Comparison of ENCODE assay signal across 15 cellular contexts in the genomic region with DNA sequence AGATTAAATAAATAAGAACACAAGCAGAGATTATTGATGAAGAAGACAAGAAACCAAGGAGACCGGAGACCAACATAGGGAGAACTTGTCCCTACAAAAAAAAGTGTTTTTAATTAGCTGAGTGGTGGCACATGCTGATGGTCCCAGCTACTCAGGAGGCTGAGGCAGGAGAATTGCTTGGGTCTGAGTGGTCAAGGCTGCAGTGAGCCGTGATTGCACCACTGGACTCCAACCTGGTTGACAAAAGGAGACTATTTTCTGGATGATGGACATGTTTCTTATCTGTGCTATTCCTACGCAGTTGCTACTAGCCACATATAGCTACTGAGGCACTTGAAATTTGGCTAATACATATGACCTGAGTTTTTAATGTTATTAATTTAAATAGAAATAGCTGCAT. TPM values are rescaled to one million over a fixed set of nuclear protein-coding genes. Genes with fewer than 3 reads are reported as not detected.
DNase-seq lines count a peak whose midpoint lies in the region; ATAC-seq, FAIRE-seq and TF ChIP-seq lines count a peak whose summit lies in the region.
"Had no signal": no experiment of that assay in that cellular context is flagged by ENCODE, and none has a peak within 500 bp of the region (broad histone marks: within the 10 kb centered on the region; RNA-seq: fewer than 3 reads in every experiment).

No MANE protein-coding gene starts in this region.

- no peaks in the 10 kb centered on the region for H3K27me3 ChIP-seq in BLaER1
- H3K27me3 ChIP-seq in BLaER1 treated with 17β-estradiol and CSF1 and Interleukin-3, amounts not matched to agents 10 nM and 100 nM, result no peaks in the 10 kb centered on the region
- no peaks in the 10 kb centered on the region for H3K27me3 ChIP-seq in GM12878 (replicated peaks in 1 of 2; ENCODE audit: control insufficient read depth in 2 of 2, insufficient read depth in 2 of 2, low read length in 1 of 2)
- H3K27me3 ChIP-seq: BE2C had no signal

- in situ Hi-C loops in GM12878 (cut with MboI), result no loop called here

- SMC1A ChIA-PET in GM12878 (lab: Charles Lee; ENCODE audit: uncharacterized antibody, unreplicated experiment), result interaction anchor here (1.2 to 2.8 kb wide), 5 partner anchors 9 to 40 kb away, joined by 3 to 14 read pairs (median 5); a partner anchor contains a TSS

- H3K27ac ChIP-seq in BLaER1 (no peak overlapping the region), GM12878 (ENCODE audit: control insufficient read depth, insufficient read depth) (no peak overlapping the region; the same call in 1 of the 2 replicates)
- no peak overlapping the region for H3K27ac ChIP-seq in BLaER1 treated with 17β-estradiol and CSF1 and Interleukin-3, amounts not matched to agents 10 nM and 100 nM
- H3K27ac ChIP-seq: A549, GM23248, HL-60 had no signal

- H3K4me3 ChIP-seq in BLaER1, result no peak overlapping the region
- H3K4me3 ChIP-seq in BLaER1 treated with 17β-estradiol and CSF1 and Interleukin-3, amounts not matched to agents 10 nM and 100 nM, result no peak overlapping the region
- no peak overlapping the region for H3K4me3 ChIP-seq in GM12878
- H3K4me3 ChIP-seq: A549, GM23248 had no signal

- CTCF ChIA-PET in GM12878 (lab: Yijun Ruan, JAX), result interaction anchor here (0.8 to 1.2 kb wide), 4 partner anchors 9 to 120 kb away, joined by 3 to 8 read pairs (median 3); no protein-coding TSS in a partner anchor

- no peak for TF ChIP-seq RAD21 in GM12878 (IDR thresholded peaks at IDR 0.05; ENCODE audit: insufficient read depth, low read depth, low read length)

- TF ChIP-seq CTCF in GM12878 (IDR thresholded peaks at IDR 0.05 in 2 of 3, conservative IDR thresholded peaks at IDR 0.05 in 1 of 3; ENCODE audit: control insufficient read depth in 2 of 3, extremely low read depth in 1 of 3, insufficient read depth in 1 of 3, low read depth in 3 of 3, low read length in 3 of 3), result no peak

- peaks cover 33% of the 10 kb centered on the region for H3K79me2 ChIP-seq in GM12878 (ENCODE audit: control insufficient read depth, insufficient read depth, low read length)

- no peak for TF ChIP-seq EP300 in GM12878 (IDR thresholded peaks at IDR 0.05; ENCODE audit: borderline replicate concordance in 1 of 2, control insufficient read depth in 1 of 2, low read depth in 2 of 2, low read length in 2 of 2)

- POLR2A ChIA-PET in GM12878 (lab: Charles Lee), result interaction anchor here (1.0 kb wide), 1 partner anchor 18 kb away, joined by 3 read pairs; a partner anchor contains a TSS

- H3K9ac ChIP-seq in BLaER1, result no peak overlapping the region
- no peak overlapping the region for H3K9ac ChIP-seq in BLaER1 treated with 17β-estradiol and CSF1 and Interleukin-3, amounts not matched to agents 10 nM and 100 nM
- H3K9ac ChIP-seq in GM12878 (ENCODE audit: control insufficient read depth, insufficient read depth, low read length), result no peak overlapping the region
- H3K9ac ChIP-seq: GM23248 had no signal

- peaks cover 37% of the 10 kb centered on the region for H3K4me1 Mint-ChIP-seq in stimulated activated effector memory CD8-positive, alpha-beta T cell treated with anti-CD3 and anti-CD28 coated beads, Interleukin-12 subunit alpha, Interleukin-12 subunit beta, amount 100 ng/mL, for 72 hours

- FAIRE-seq in GM12878 (lab: Jason Lieb, UNC) (no peak), frontal cortex (lab: Jason Lieb, UNC) (no peak)
- FAIRE-seq: A549, GM18507, H54 had no signal

- peaks cover 56% of the 10 kb centered on the region for H3K36me3 Mint-ChIP-seq in stimulated activated effector memory CD8-positive, alpha-beta T cell treated with anti-CD3 and anti-CD28 coated beads, Interleukin-12 subunit alpha, Interleukin-12 subunit beta, amount 100 ng/mL, for 72 hours

- 81% methylated on average over 3 of the region's 3 CpGs for WGBS in GM12878 (ENCODE audit: insufficient coverage, insufficient replicate concordance, low lambda C conversion rate, missing lambda C conversion rate)

- no peak overlapping the region for H3K4me3 Mint-ChIP-seq in stimulated activated effector memory CD8-positive, alpha-beta T cell treated with anti-CD3 and anti-CD28 coated beads, Interleukin-12 subunit alpha, Interleukin-12 subunit beta, amount 100 ng/mL, for 72 hours

- H4K20me1 ChIP-seq in BLaER1, result peaks cover 86% of the 10 kb centered on the region
- peaks cover 6 to 76% (median 41%) of the 10 kb centered on the region in 11 experiments; a peak in 17 of 22 replicates for H4K20me1 ChIP-seq in BLaER1 treated with 17β-estradiol and CSF1 and Interleukin-3, amounts not matched to agents 10 nM and 100 nM
- no peaks in the 10 kb centered on the region; the same call in 1 of the 2 replicates for H4K20me1 ChIP-seq in GM12878 (ENCODE audit: control insufficient read depth, insufficient read depth)

- DNase-seq in GM12878 (ENCODE audit: low read depth, low spot score), result no peak
- DNase-seq in stimulated activated effector memory CD8-positive, alpha-beta T cell treated with anti-CD3 and anti-CD28 coated beads, Interleukin-12 subunit alpha, Interleukin-12 subunit beta, amount 100 ng/mL, for 72 hours (ENCODE audit: low spot score in 2 of 2), result no peak
- DNase-seq in NCI-H1930 (lab: John Stamatoyannopoulos, UW), result no peak
- no peak for DNase-seq in frontal cortex (ENCODE audit: low spot score in 2 of 2)
- DNase-seq: BE2C, Calu3, DMS 273 treated with DMSO at 0.1 percent for 48 hours, GM23248 had no signal

- H3K36me3 ChIP-seq in BLaER1 (peaks cover 64% of the 10 kb centered on the region), GM12878 (ENCODE audit: control insufficient read depth in 2 of 2, insufficient read depth in 2 of 2, low read length in 1 of 2) (peaks cover 3 to 9% of the 10 kb centered on the region in 2 experiments; a peak in 3 of 4 replicates)
- peaks cover 47 to 83% (median 58%) of the 10 kb centered on the region in 11 experiments for H3K36me3 ChIP-seq in BLaER1 treated with 17β-estradiol and CSF1 and Interleukin-3, amounts not matched to agents 10 nM and 100 nM

- H3K9me3 ChIP-seq in BLaER1, result no peaks in the 10 kb centered on the region
- no peaks in the 10 kb centered on the region for H3K9me3 ChIP-seq in BLaER1 treated with 17β-estradiol and CSF1 and Interleukin-3, amounts not matched to agents 10 nM and 100 nM (replicated peaks in 1 of 11)
- H3K9me3 ChIP-seq in GM12878 (replicated peaks; ENCODE audit: control insufficient read depth, insufficient read depth, low read length), result no peaks in the 10 kb centered on the region
- H3K9me3 ChIP-seq: A549, BE2C had no signal

- H2AFZ ChIP-seq in GM12878 (ENCODE audit: control insufficient read depth, low read depth, low read length), result no peak overlapping the region
- H2AFZ ChIP-seq: GM23248 had no signal

- H3K27ac Mint-ChIP-seq in stimulated activated effector memory CD8-positive, alpha-beta T cell treated with anti-CD3 and anti-CD28 coated beads, Interleukin-12 subunit alpha, Interleukin-12 subunit beta, amount 100 ng/mL, for 72 hours, result peak overlapping the region; percentile 40

- intact Hi-C loops in GM12878 (cut with micrococcal nuclease; ENCODE audit: unreplicated experiment), result loop anchor here (5.0 kb wide), 1 partner anchor 1803 kb away; a partner anchor contains a TSS

- peak; percentile 19; the same call in 2 of the 3 replicates for ATAC-seq in GM12878
- ATAC-seq in stimulated activated effector memory CD8-positive, alpha-beta T cell treated with anti-CD3 and anti-CD28 coated beads, Interleukin-12 subunit alpha, Interleukin-12 subunit beta, amount 100 ng/mL, for 72 hours, result no peak
- ATAC-seq: A549, HCT116 had no signal

- RAD21 ChIA-PET in GM12878 (lab: Charles Lee; ENCODE audit: unreplicated experiment), result no interaction called here

- H3K4me2 ChIP-seq in BLaER1 (peak overlapping the region; percentile 46; the same call in 1 of the 2 replicates), GM12878 (ENCODE audit: control insufficient read depth, insufficient read depth) (peak overlapping the region; percentile 68)
- peak overlapping the region in 6 of 11 experiments; percentile 15 to 58 (median 38); a peak in 7 of 22 replicates for H3K4me2 ChIP-seq in BLaER1 treated with 17β-estradiol and CSF1 and Interleukin-3, amounts not matched to agents 10 nM and 100 nM
- H3K4me2 ChIP-seq: A549 had no signal

- H3K4me1 ChIP-seq in BLaER1 (peaks cover 17% of the 10 kb centered on the region), GM12878 (ENCODE audit: control insufficient read depth, insufficient read depth, low read length) (peaks cover 29% of the 10 kb centered on the region)
- peaks cover 0 to 19% (median 13%) of the 10 kb centered on the region in 10 experiments; a peak in 16 of 20 replicates for H3K4me1 ChIP-seq in BLaER1 treated with 17β-estradiol and CSF1 and Interleukin-3, amounts not matched to agents 10 nM and 100 nM
- H3K4me1 ChIP-seq: BE2C had no signal

- no peak for TF ChIP-seq POLR2A in GM12878 (IDR thresholded peaks at IDR 0.05; ENCODE audit: low read depth, low read length)

- no peaks in the 10 kb centered on the region for H3K9me3 Mint-ChIP-seq in stimulated activated effector memory CD8-positive, alpha-beta T cell treated with anti-CD3 and anti-CD28 coated beads, Interleukin-12 subunit alpha, Interleukin-12 subunit beta, amount 100 ng/mL, for 72 hours

- no TSS peak for BruUV-seq in GM12878 (replicated peaks; lab: Mats Ljungman, UMichigan)

RNA-seq across cellular contexts. Expression of a gene that starts 9.7 kb away (rescaled TPM):
- 29.0 and 30.8 TPM in 2 replicates for total RNA-seq in GM12878 (2013; cell fraction: nucleolus; rRNA removed)
- total RNA-seq in GM12878 (2014; rRNA removed) (5.3 TPM in 2 replicates), GM12878 (2014; rRNA removed; fragmentation: Illumina TruSeq; extraction: Trizol) (6.5 and 7.3 TPM in 2 replicates), GM12878 (2021) (13.7 and 16.1 TPM in 2 replicates), frontal cortex (9.8 TPM)
- polyA plus RNA-seq in GM12878 (2011; ENCODE audit: low read depth), result 6.4 TPM
- polyA plus RNA-seq in GM12878 (2011; rRNA removed) (12.5 and 15.6 TPM in 2 replicates), GM12878 (2014; fragmentation: Illumina TruSeq; extraction: Trizol) (15.6 and 18.6 TPM in 2 replicates), GM12878 (2014; fragmentation: Nextera tagmentation; extraction: Ambion mirVana) (10 to 100 TPM in 1 of 2 experiments, 1 to 10 TPM in 1; 6.8 to 11.2 TPM), GM12878 (2014; rRNA removed) (7.4 and 11.2 TPM in 2 replicates), GM12878 (2016; fragmentation: Nextera tagmentation; extraction: Ambion mirVana) (10 to 100 TPM; 20.5 to 23.2 TPM)
- 7.4 and 8.0 TPM in 2 replicates for polyA plus RNA-seq in GM12878 (2011; cell fraction: cytosol; rRNA removed)
- 9.7 and 11.9 TPM in 2 replicates for polyA plus RNA-seq in GM12878 (2011; cell fraction: nucleus; rRNA removed)
- polyA plus RNA-seq in GM12878 (2012), result 11.1 and 12.6 TPM in 2 replicates
- polyA minus RNA-seq in GM12878 (2011; rRNA and poly(A)+ RNA removed), result 10.8 and 11.6 TPM in 2 replicates
- polyA minus RNA-seq in GM12878 (2011; cell fraction: cytosol; rRNA and poly(A)+ RNA removed), result 3.7 and 5.5 TPM in 2 replicates
- 7.1 and 8.8 TPM in 2 replicates for polyA minus RNA-seq in GM12878 (2011; cell fraction: nucleus; rRNA and poly(A)+ RNA removed)

RNA-seq across cellular contexts. Expression of a gene that starts 9.9 kb away (rescaled TPM):
- 40.5 and 42.0 TPM in 2 replicates for total RNA-seq in GM12878 (2013; cell fraction: nucleolus; rRNA removed)
- 10.8 and 13.5 TPM in 2 replicates for total RNA-seq in GM12878 (2014; rRNA removed)
- 12.1 and 12.2 TPM in 2 replicates for total RNA-seq in GM12878 (2014; rRNA removed; fragmentation: Illumina TruSeq; extraction: Trizol)
- total RNA-seq in GM12878 (2021), result 23.5 and 24.0 TPM in 2 replicates
- polyA plus RNA-seq in GM12878 (2011; ENCODE audit: low read depth), result 8.2 TPM
- polyA plus RNA-seq in GM12878 (2011; rRNA removed), result 18.8 and 33.7 TPM in 2 replicates
- 6.2 and 8.5 TPM in 2 replicates for polyA plus RNA-seq in GM12878 (2011; cell fraction: cytosol; rRNA removed)
- polyA plus RNA-seq in GM12878 (2011; cell fraction: nucleus; rRNA removed), result 15.8 and 20.6 TPM in 2 replicates
- 10.3 and 12.9 TPM in 2 replicates for polyA plus RNA-seq in GM12878 (2012)
- polyA plus RNA-seq in GM12878 (2014; fragmentation: Illumina TruSeq; extraction: Trizol), result 18.9 and 25.9 TPM in 2 replicates
- polyA plus RNA-seq in GM12878 (2014; fragmentation: Nextera tagmentation; extraction: Ambion mirVana), result 10 to 100 TPM; 10.9 to 11.3 TPM
- polyA plus RNA-seq in GM12878 (2014; rRNA removed), result 10.8 and 14.1 TPM in 2 replicates
- polyA plus RNA-seq in GM12878 (2016; fragmentation: Nextera tagmentation; extraction: Ambion mirVana), result 10 to 100 TPM; 15.9 to 17.4 TPM
- 5.4 and 11.3 TPM in 2 replicates for polyA minus RNA-seq in GM12878 (2011; rRNA and poly(A)+ RNA removed)
- polyA minus RNA-seq in GM12878 (2011; cell fraction: cytosol; rRNA and poly(A)+ RNA removed), result 3.2 and 3.7 TPM in 2 replicates
- 5.6 and 6.2 TPM in 2 replicates for polyA minus RNA-seq in GM12878 (2011; cell fraction: nucleus; rRNA and poly(A)+ RNA removed)
- 14.3 TPM for total RNA-seq in frontal cortex

RNA-seq across cellular contexts. Expression of a gene that starts 18.7 kb away (rescaled TPM):
- 14.2 and 14.5 TPM in 2 replicates for total RNA-seq in GM12878 (2013; cell fraction: nucleolus; rRNA removed)
- total RNA-seq in GM12878 (2014; rRNA removed), result 2.3 TPM in 2 replicates
- 3.2 TPM in 2 replicates for total RNA-seq in GM12878 (2014; rRNA removed; fragmentation: Illumina TruSeq; extraction: Trizol)
- total RNA-seq in GM12878 (2021), result 3.2 TPM in 2 replicates
- polyA plus RNA-seq in GM12878 (2011; ENCODE audit: low read depth), result 6.1 TPM
- 5.6 and 8.0 TPM in 2 replicates for polyA plus RNA-seq in GM12878 (2011; rRNA removed)
- polyA plus RNA-seq in GM12878 (2011; cell fraction: cytosol; rRNA removed), result 2.9 and 3.6 TPM in 2 replicates
- polyA plus RNA-seq in GM12878 (2011; cell fraction: nucleus; rRNA removed), result 5.4 and 5.5 TPM in 2 replicates
- 4.4 and 6.8 TPM in 2 replicates for polyA plus RNA-seq in GM12878 (2012)
- 3.5 and 3.6 TPM in 2 replicates for polyA plus RNA-seq in GM12878 (2014; fragmentation: Illumina TruSeq; extraction: Trizol)
- 1 to 10 TPM; 1.8 to 3.3 TPM for polyA plus RNA-seq in GM12878 (2014; fragmentation: Nextera tagmentation; extraction: Ambion mirVana)
- polyA plus RNA-seq in GM12878 (2014; rRNA removed), result 4.6 and 4.8 TPM in 2 replicates
- 1 to 10 TPM; 7.0 to 7.1 TPM for polyA plus RNA-seq in GM12878 (2016; fragmentation: Nextera tagmentation; extraction: Ambion mirVana)
- polyA minus RNA-seq in GM12878 (2011; rRNA and poly(A)+ RNA removed), result 2.9 and 3.2 TPM in 2 replicates
- 0.40 and 0.94 TPM in 2 replicates for polyA minus RNA-seq in GM12878 (2011; cell fraction: cytosol; rRNA and poly(A)+ RNA removed)
- 4.8 and 7.5 TPM in 2 replicates for polyA minus RNA-seq in GM12878 (2011; cell fraction: nucleus; rRNA and poly(A)+ RNA removed)
- total RNA-seq in frontal cortex, result 9.8 TPM

RNA-seq across cellular contexts. Expression of a gene that starts 44.9 kb away (rescaled TPM):
- 14.8 and 15.5 TPM in 2 replicates for total RNA-seq in GM12878 (2013; cell fraction: nucleolus; rRNA removed)
- total RNA-seq in GM12878 (2014; rRNA removed) (7.9 and 9.9 TPM in 2 replicates), GM12878 (2014; rRNA removed; fragmentation: Illumina TruSeq; extraction: Trizol) (9.1 and 10.7 TPM in 2 replicates), GM12878 (2021) (6.8 and 10.9 TPM in 2 replicates), frontal cortex (34.6 TPM)
- 2.0 TPM for polyA plus RNA-seq in GM12878 (2011; ENCODE audit: low read depth)
- polyA plus RNA-seq in GM12878 (2011; rRNA removed) (9.1 and 12.3 TPM in 2 replicates), GM12878 (2014; fragmentation: Illumina TruSeq; extraction: Trizol) (11.3 and 12.5 TPM in 2 replicates), GM12878 (2014; fragmentation: Nextera tagmentation; extraction: Ambion mirVana) (1 to 10 TPM; 4.7 to 4.8 TPM), GM12878 (2014; rRNA removed) (7.5 and 7.7 TPM in 2 replicates), GM12878 (2016; fragmentation: Nextera tagmentation; extraction: Ambion mirVana) (10 to 100 TPM; 10.2 to 12.0 TPM)
- polyA plus RNA-seq in GM12878 (2011; cell fraction: cytosol; rRNA removed), result 2.6 and 2.9 TPM in 2 replicates
- polyA plus RNA-seq in GM12878 (2011; cell fraction: nucleus; rRNA removed), result 4.3 and 5.7 TPM in 2 replicates
- polyA plus RNA-seq in GM12878 (2012), result 4.1 and 5.9 TPM in 2 replicates
- polyA minus RNA-seq in GM12878 (2011; rRNA and poly(A)+ RNA removed), result 5.4 and 14.4 TPM in 2 replicates
- 2.5 and 2.7 TPM in 2 replicates for polyA minus RNA-seq in GM12878 (2011; cell fraction: cytosol; rRNA and poly(A)+ RNA removed)
- 3.1 and 5.5 TPM in 2 replicates for polyA minus RNA-seq in GM12878 (2011; cell fraction: nucleus; rRNA and poly(A)+ RNA removed)
